In the genomic region with DNA sequence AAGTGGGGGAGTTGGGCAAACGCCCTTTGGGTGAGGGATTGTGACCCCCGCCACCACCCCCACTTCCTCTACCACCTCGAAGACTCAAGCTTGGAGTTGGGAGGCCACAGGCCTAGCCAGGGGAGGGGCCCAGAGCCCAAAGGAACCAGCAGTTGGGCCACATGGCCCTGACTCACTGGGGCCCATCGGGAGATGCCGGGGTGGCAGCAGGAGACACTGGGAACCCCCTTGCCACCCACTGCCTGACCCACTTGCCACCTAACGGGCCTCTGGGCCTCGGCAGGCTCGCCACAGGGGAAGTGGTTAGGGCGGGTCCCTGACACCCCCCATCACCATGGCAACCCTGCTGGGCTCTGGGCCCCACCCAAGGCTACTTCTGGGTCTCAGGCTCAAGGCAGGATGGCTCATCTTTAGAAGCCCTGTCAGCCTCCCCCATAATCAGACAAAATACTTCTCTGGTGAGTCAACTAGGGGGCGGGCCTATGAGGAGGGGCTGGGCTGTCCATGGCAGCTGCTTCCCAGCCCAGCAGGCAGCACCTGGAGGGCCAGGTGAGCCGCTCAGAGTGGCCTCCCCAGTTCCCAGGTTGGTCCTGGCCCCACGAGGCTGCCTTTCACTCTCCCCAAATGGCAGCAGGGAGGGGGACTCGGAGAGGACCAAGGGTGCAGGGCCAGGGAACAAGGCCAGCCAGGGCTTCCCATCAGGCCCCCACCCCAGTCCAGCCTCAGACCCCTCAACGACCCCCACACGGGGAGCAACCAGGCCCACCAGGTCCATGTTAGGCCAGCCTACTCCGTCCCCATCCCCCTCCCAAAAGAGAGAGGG, we compare ENCODE assay signal across 8 cellular contexts.
A peak's percentile ranks its signal among the peaks of the same experiment; 100 is the strongest.
DNase-seq lines count a peak whose midpoint lies in the region; ATAC-seq lines count a peak whose summit lies in the region.

No MANE protein-coding gene starts in this region.

- DNase-seq in AML-193 (lab: John Stamatoyannopoulos, UW) (peak; percentile 80 to 91), NCI-H2227 (lab: John Stamatoyannopoulos, UW; ENCODE audit: unreplicated experiment) (peak; percentile 54)
- peak; percentile 89 to 93 for DNase-seq in activated CD4-positive, alpha-beta T cell treated with anti-CD3 and anti-CD28 coated beads, Interleukin-2, amount 50 U/mL, for 48 hours
- DNase-seq in effector CD4-positive, alpha-beta T cell = peak; percentile 89
- peak; percentile 79 for DNase-seq in stimulated activated CD8-positive, alpha-beta memory T cell treated with anti-CD3 and anti-CD28 coated beads, Interleukin-7, amount 100 ng/mL, for 24 hours (ENCODE audit: low read depth)

- peak overlapping the region; percentile 48 for H3K9ac ChIP-seq in mucosa of stomach (ENCODE audit: low read length)

- H3K36me3 ChIP-seq in mucosa of stomach (ENCODE audit: control insufficient read depth, insufficient read depth, low read length) = no peaks in the 10 kb centered on the region

- ATAC-seq in GM21423 (IDR thresholded peaks at IDR 0.05; ENCODE audit: unreplicated experiment) = peak; percentile 32
- no peak for ATAC-seq in GM19452 (IDR thresholded peaks at IDR 0.05; ENCODE audit: unreplicated experiment)

- peaks cover 5% of the 10 kb centered on the region for H3K27me3 ChIP-seq in mucosa of stomach (ENCODE audit: control insufficient read depth, insufficient read depth, low read length)

- no peak overlapping the region for H3K4me3 ChIP-seq in mucosa of stomach (ENCODE audit: low read length)

- peaks cover 7% of the 10 kb centered on the region for H3K4me1 ChIP-seq in mucosa of stomach (ENCODE audit: control insufficient read depth, insufficient read depth, low read length)

- H3K9me3 ChIP-seq in mucosa of stomach (ENCODE audit: control insufficient read depth, low read length) = no peaks in the 10 kb centered on the region
